Comparison of ENCODE assay signal across 9 cellular contexts in the genomic region with DNA sequence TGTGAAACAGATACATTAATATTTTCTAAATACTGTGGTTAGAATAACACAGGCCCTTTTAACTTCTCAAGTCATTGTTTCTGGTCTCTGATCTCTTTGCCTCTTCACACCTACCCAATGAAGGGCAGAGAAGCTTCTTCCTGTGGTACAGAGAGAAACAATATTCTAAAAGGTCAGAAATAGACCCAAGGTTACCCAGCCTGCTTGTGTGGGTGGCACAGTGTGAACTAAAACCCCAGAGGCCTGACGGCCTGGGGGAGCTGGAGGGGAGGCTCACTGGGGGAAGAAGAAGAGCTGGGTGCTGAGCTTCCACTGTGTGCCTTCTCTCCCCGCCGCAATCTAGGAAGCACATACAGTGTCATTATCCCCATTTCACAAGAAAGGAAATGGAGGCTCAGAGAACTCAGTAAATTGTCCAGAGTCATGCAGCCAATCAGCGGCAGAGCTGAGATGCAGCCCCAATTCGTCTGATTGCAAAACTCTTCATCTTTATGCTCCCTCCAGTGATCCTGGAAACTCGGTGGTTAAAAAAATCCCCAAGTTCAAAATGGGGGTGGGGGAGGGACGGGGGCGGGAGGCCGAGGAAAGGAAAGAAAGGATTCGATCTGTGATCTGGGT.
DNase-seq lines count a peak whose midpoint lies in the region; ATAC-seq and TF ChIP-seq lines count a peak whose summit lies in the region.
"Had no signal": no experiment of that assay in that cellular context is flagged by ENCODE, and none has a peak within 500 bp of the region (broad histone marks: within the 10 kb centered on the region; RNA-seq: fewer than 3 reads in every experiment).

No MANE protein-coding gene starts in this region.

- peak overlapping the region; percentile 51 for H3K4me3 ChIP-seq in NT2/D1 (ENCODE audit: insufficient read length, low read depth)
- H3K4me3 ChIP-seq in MM.1S (ENCODE audit: low read length) = no peak overlapping the region
- H3K4me3 ChIP-seq: K562 had no signal

- ATAC-seq in GM21576 (IDR thresholded peaks at IDR 0.05; ENCODE audit: unreplicated experiment) (peak; percentile 61), naive B cell (ENCODE audit: low read depth in 2 of 2) (peak; percentile 48 to 50), foreskin keratinocyte (no peak)
- ATAC-seq: K562 had no signal

- H3F3A ChIP-seq in MM.1S (ENCODE audit: insufficient read depth, low read length) = no peaks in the 10 kb centered on the region

- H3K9me2 ChIP-seq in MM.1S (replicated peaks; ENCODE audit: insufficient read depth, low read length) = no peaks in the 10 kb centered on the region

- no peaks in the 10 kb centered on the region for H3K9me3 ChIP-seq in NT2/D1 (ENCODE audit: insufficient read depth, low read length)
- no peaks in the 10 kb centered on the region for H3K9me3 ChIP-seq in MM.1S (replicated peaks; ENCODE audit: insufficient read depth, low read length)

- H3K36me3 Mint-ChIP-seq in naive B cell = peaks cover 0 to 5% of the 10 kb centered on the region in 2 donors

- no peak overlapping the region for H3K27ac ChIP-seq in foreskin keratinocyte
- no peak overlapping the region for H3K27ac ChIP-seq in MM.1S (ENCODE audit: low read length)

- H4K20me1 ChIP-seq in MM.1S (ENCODE audit: insufficient read depth, low read length) = no peaks in the 10 kb centered on the region

- DNase-seq in GM13976 (ENCODE audit: low spot score) (peak; percentile 66), NT2/D1 (ENCODE audit: low read depth, low spot score) (no peak), naive B cell (peak; percentile 18), foreskin keratinocyte (no peak), MM.1S (no peak), SHP77 treated with DMSO at 0.1 percent for 48 hours (lab: John Stamatoyannopoulos, UW) (no peak), NCI-H82 treated with DMSO at 0.1 percent for 48 hours (lab: John Stamatoyannopoulos, UW; ENCODE audit: unreplicated experiment) (no peak)

- H3K27me3 Mint-ChIP-seq in naive B cell = no peaks in the 10 kb centered on the region

- H3K27me3 ChIP-seq in NT2/D1 (ENCODE audit: insufficient read depth, insufficient read length) (peaks cover 2% of the 10 kb centered on the region), foreskin keratinocyte (no peaks in the 10 kb centered on the region), MM.1S (replicated peaks; ENCODE audit: insufficient read depth, low read length) (no peaks in the 10 kb centered on the region)

- H3K4me3 Mint-ChIP-seq in naive B cell = peak overlapping the region in 7 of 8 donors; percentile 31 to 83 (median 70)

- TF ChIP-seq CTCF in GM13976 (IDR thresholded peaks at IDR 0.05; ENCODE audit: borderline replicate concordance, control extremely low read depth, extremely low read depth, insufficient read depth, missing control alignments) (no peak), foreskin keratinocyte (conservative IDR thresholded peaks at IDR 0.05) (no peak), MM.1S (IDR thresholded peaks at IDR 0.05; ENCODE audit: low read length) (no peak)

- peaks cover 0 to 9% (median 3%) of the 10 kb centered on the region in 7 donors for H3K9me3 Mint-ChIP-seq in naive B cell

- H3K27ac Mint-ChIP-seq in naive B cell = peak overlapping the region; percentile 10 to 76 (median 72)

- peaks cover 25 to 51% (median 27%) of the 10 kb centered on the region in 3 donors for H3K4me1 Mint-ChIP-seq in naive B cell

- H3K9ac ChIP-seq in NT2/D1 (ENCODE audit: insufficient read length, low read depth) (peak overlapping the region; percentile 74), MM.1S (ENCODE audit: low read length) (no peak overlapping the region)

- no peaks in the 10 kb centered on the region for H3K36me3 ChIP-seq in NT2/D1 (ENCODE audit: insufficient read depth, insufficient read length, low read length)
- no peaks in the 10 kb centered on the region for H3K36me3 ChIP-seq in MM.1S (replicated peaks; ENCODE audit: insufficient read depth, low read length)

- H3K79me2 ChIP-seq in MM.1S (ENCODE audit: low read length) = no peaks in the 10 kb centered on the region

- no peak overlapping the region for H2AFZ ChIP-seq in MM.1S (ENCODE audit: low read length)

- peaks cover 18% of the 10 kb centered on the region for H3K4me1 ChIP-seq in NT2/D1 (ENCODE audit: insufficient read depth, insufficient read length)
- H3K4me1 ChIP-seq in foreskin keratinocyte = peaks cover 5% of the 10 kb centered on the region
- H3K4me1 ChIP-seq in MM.1S (ENCODE audit: low read length) = no peaks in the 10 kb centered on the region

- in situ Hi-C loops in GM13976 (cut with MboI; ENCODE audit: low sequenced_read_pairs, unreplicated experiment) = no loop called here

- H3K4me2 ChIP-seq in MM.1S (ENCODE audit: low read depth, low read length) = no peak overlapping the region

Comparison
In these comparisons a context has a peak if more than half of its experiments do, and no peak if none do; other contexts are left out.
1. DNase-seq: peak in GM13976 (single experiment) and naive B cell (single experiment); none in NT2/D1 (single experiment), foreskin keratinocyte (0 of 2), MM.1S (single experiment), SHP77 treated with DMSO at 0.1 percent for 48 hours (single experiment) and NCI-H82 treated with DMSO at 0.1 percent for 48 hours (single experiment).